Comparison of ENCODE assay signal across 9 cellular contexts in genomic region chr1:110339427-110340206, GRCh38. TPM values are rescaled to one million over a fixed set of nuclear protein-coding genes. Genes with fewer than 3 reads are reported as not detected.
A peak's percentile ranks its signal among the peaks of the same experiment; 100 is the strongest.
DNase-seq lines count a peak whose midpoint lies in the region; ATAC-seq and TF ChIP-seq lines count a peak whose summit lies in the region.
"Had no signal": no experiment of that assay in that cellular context is flagged by ENCODE, and none has a peak within 500 bp of the region (broad histone marks: within the 10 kb centered on the region; RNA-seq: fewer than 3 reads in every experiment).

No MANE protein-coding gene starts in this region.

- DNase-seq in GM03348 (ENCODE audit: low spot score), result peak; percentile 69
- peak in 3 of 4 donors; percentile 48 to 58 (median 57) for DNase-seq in body of pancreas
- peak; percentile 64 to 69 (median 66) for DNase-seq in immature natural killer cell
- peak; percentile 28 to 45 for DNase-seq in stimulated activated CD4-positive, alpha-beta T cell treated with anti-CD3 and anti-CD28 coated beads, Interleukin-1b, Interleukin-23, amount 100 ng/mL, for 4 hours (ENCODE audit: low read depth in 2 of 2)
- DNase-seq in DMS153 treated with DMSO at 0.1 percent for 48 hours (lab: John Stamatoyannopoulos, UW; ENCODE audit: unreplicated experiment), result no peak

- H3K4me1 ChIP-seq in body of pancreas, result peaks cover 67% of the 10 kb centered on the region

- H3K4me3 ChIP-seq in body of pancreas, result peak overlapping the region; percentile 69 to 89

- no peaks in the 10 kb centered on the region for H3K9me3 Mint-ChIP-seq in immature natural killer cell
- H3K9me3 Mint-ChIP-seq: naive B cell had no signal

- H3K27me3 ChIP-seq in body of pancreas, result no peaks in the 10 kb centered on the region

- H3K4me1 Mint-ChIP-seq in immature natural killer cell, result peaks cover 57 to 63% of the 10 kb centered on the region in 2 donors

- peak in 5 of 7 experiments; percentile 19 to 88 (median 53) for TF ChIP-seq CTCF in body of pancreas (IDR thresholded peaks at IDR 0.05)

- ATAC-seq in HG03175 (IDR thresholded peaks at IDR 0.05; ENCODE audit: unreplicated experiment) (peak; percentile 10), SK-N-SH treated with all-trans-retinoic acid at 6 μM for 48 hours (peak; percentile 6), body of pancreas (no peak), GM18519 (IDR thresholded peaks at IDR 0.05; ENCODE audit: low FRiP score, unreplicated experiment) (no peak)

- H3K36me3 ChIP-seq in body of pancreas (replicated peaks in 1 of 2; ENCODE audit: insufficient read depth in 1 of 2, low read depth in 2 of 2), result peaks cover 0 to 2% of the 10 kb centered on the region in 2 donors

- peaks cover 4 to 10% (median 8%) of the 10 kb centered on the region in 3 donors for H3K36me3 Mint-ChIP-seq in immature natural killer cell
- H3K36me3 Mint-ChIP-seq: naive B cell had no signal

- 0% methylated on average over 17 to 75 of the region's 75 CpGs for WGBS in body of pancreas, 2 donors

- intact Hi-C loops in body of pancreas (cut with DNase I), result no loop called here

- peaks cover 4 to 13% (median 6%) of the 10 kb centered on the region in 3 donors for H3K27me3 Mint-ChIP-seq in immature natural killer cell (ENCODE audit: low read depth in 3 of 3)
- H3K27me3 Mint-ChIP-seq: naive B cell had no signal

- TF ChIP-seq POLR2A in body of pancreas (IDR thresholded peaks at IDR 0.05), result peak; percentile 43 to 90 (median 83)

- no peak overlapping the region for H3K4me3 Mint-ChIP-seq in immature natural killer cell
- H3K4me3 Mint-ChIP-seq: naive B cell had no signal

- H3K27ac Mint-ChIP-seq in immature natural killer cell, result no peak overlapping the region

- peak overlapping the region; percentile 55 to 99 (median 88) for H3K27ac ChIP-seq in body of pancreas

- no peaks in the 10 kb centered on the region for H3K9me3 ChIP-seq in body of pancreas

TF ChIP-seq in SK-N-SH treated with all-trans-retinoic acid at 6 μM for 48 hours, 23 proteins besides CTCF, POLR2A, EP300 and RAD21:
- no peak for TF ChIP-seq ZFP3 (CRISPR knock-in tag; IDR thresholded peaks at IDR 0.05)
- no peak for TF ChIP-seq CREB5 (CRISPR knock-in tag; IDR thresholded peaks at IDR 0.05; ENCODE audit: low read depth)
- TF ChIP-seq TCF4 (CRISPR knock-in tag; IDR thresholded peaks at IDR 0.05; ENCODE audit: borderline replicate concordance), result no peak
TF ChIP-seq in SK-N-SH treated with all-trans-retinoic acid at 6 μM for 48 hours: peak in this region for 0.

RNA-seq across cellular contexts. Expression of gene RBM15, which starts 0.4 kb away (rescaled TPM):
- 10 to 100 TPM; 21.4 to 25.9 TPM for total RNA-seq in body of pancreas
- 10 to 100 TPM in 1 of 3 donors, 1 to 10 TPM in 2; 5.7 to 14.4 (median 10.0) TPM for polyA plus RNA-seq in immature natural killer cell

RNA-seq across cellular contexts. Expression of gene SLC16A4, which starts 51.2 kb away (rescaled TPM):
- total RNA-seq in body of pancreas, result 1 to 10 TPM; 3.6 TPM
- polyA plus RNA-seq in immature natural killer cell, result under 1 TPM in 1 of 3 donors, not detected in 2; 0.80 TPM

Comparison
In these comparisons a context has a peak if more than half of its experiments do, and no peak if none do; other contexts are left out.
1. ATAC-seq: peak in HG03175 (single experiment) and SK-N-SH treated with all-trans-retinoic acid at 6 μM for 48 hours (single experiment); none in body of pancreas (single experiment) and GM18519 (single experiment).